Comparison of ENCODE assay signal across 9 cellular contexts in genomic region chr5:165457854-165458481, GRCh38.
DNase-seq lines count a peak whose midpoint lies in the region; ATAC-seq and TF ChIP-seq lines count a peak whose summit lies in the region.
"Had no signal": no experiment of that assay in that cellular context is flagged by ENCODE, and none has a peak within 500 bp of the region (broad histone marks: within the 10 kb centered on the region; RNA-seq: fewer than 3 reads in every experiment).

No MANE protein-coding gene starts in this region.

- H3K9me2 ChIP-seq in PC-3 (replicated peaks; ENCODE audit: low read length) = no peaks in the 10 kb centered on the region

- no peak overlapping the region for H3K27ac Mint-ChIP-seq in activated T-helper 2 cell treated with anti-CD3 and anti-CD28 coated beads, Interferon-gamma antibody, Interleukin-2, Interleukin-4, amounts not matched to agents 10 μg/mL and 5 μg/mL and 100 μg/mL, durations not matched to agents 14 hours and 24 hours and 36 hours
- H3K27ac Mint-ChIP-seq: activated naive CD8-positive, alpha-beta T cell treated with anti-CD3 and anti-CD28 coated beads, Interleukin-2, amount 10 ng/mL, durations not matched to agents 7 days and 5 days had no signal

- no peaks in the 10 kb centered on the region for H3K36me3 ChIP-seq in ACC112 (ENCODE audit: insufficient read depth, low read length)
- no peaks in the 10 kb centered on the region for H3K36me3 ChIP-seq in HAP-1 (replicated peaks)
- H3K36me3 ChIP-seq in PC-3 (ENCODE audit: low read depth, low read length) = no peaks in the 10 kb centered on the region

- no peaks in the 10 kb centered on the region for H3K36me3 Mint-ChIP-seq in activated T-helper 2 cell treated with anti-CD3 and anti-CD28 coated beads, Interferon-gamma antibody, Interleukin-2, Interleukin-4, amounts not matched to agents 10 μg/mL and 5 μg/mL and 100 μg/mL, durations not matched to agents 14 hours and 24 hours and 36 hours (ENCODE audit: low read depth)
- H3K36me3 Mint-ChIP-seq: activated naive CD8-positive, alpha-beta T cell treated with anti-CD3 and anti-CD28 coated beads, Interleukin-2, amount 10 ng/mL, durations not matched to agents 7 days and 5 days had no signal

- H4K20me1 ChIP-seq in PC-3 (ENCODE audit: low read length) = no peaks in the 10 kb centered on the region

- POLR2A ChIA-PET in PC-3 (lab: Charles Lee; ENCODE audit: unreplicated experiment) = no interaction called here

- peak; percentile 27 for ATAC-seq in PC-3

- no peak overlapping the region for H3K4me3 ChIP-seq in ACC112 (ENCODE audit: low read depth, low read length)
- H3K4me3 ChIP-seq in HAP-1 = no peak overlapping the region
- no peak overlapping the region for H3K4me3 ChIP-seq in PC-3 (ENCODE audit: low read length)

- H3K27me3 ChIP-seq in ACC112 (ENCODE audit: insufficient read depth, low read length) = no peaks in the 10 kb centered on the region
- no peaks in the 10 kb centered on the region for H3K27me3 ChIP-seq in HAP-1 (ENCODE audit: low read depth)
- H3K27me3 ChIP-seq in PC-3 (ENCODE audit: low read length) = no peaks in the 10 kb centered on the region

- in situ Hi-C loops in HAP-1 (cut with MboI; ENCODE audit: low sequenced_read_pairs) = no loop called here

- CTCF ChIA-PET in PC-3 (lab: Charles Lee) = interaction anchor here (0.5 kb wide), 1 partner anchor 195 kb away, joined by 3 read pairs; no protein-coding TSS in a partner anchor

- peak; percentile 51 for TF ChIP-seq CTCF in PC-3 (conservative IDR thresholded peaks at IDR 0.05; ENCODE audit: low read depth, low read length)

- H3K9ac ChIP-seq in PC-3 (ENCODE audit: low read length) = no peak overlapping the region

- no peaks in the 10 kb centered on the region for H3K79me2 ChIP-seq in ACC112 (ENCODE audit: control insufficient read depth, insufficient read depth, low read length, unreplicated experiment)
- no peaks in the 10 kb centered on the region for H3K79me2 ChIP-seq in PC-3 (ENCODE audit: low read length)

- no peaks in the 10 kb centered on the region for H3K9me3 Mint-ChIP-seq in activated T-helper 2 cell treated with anti-CD3 and anti-CD28 coated beads, Interferon-gamma antibody, Interleukin-2, Interleukin-4, amounts not matched to agents 10 μg/mL and 5 μg/mL and 100 μg/mL, durations not matched to agents 14 hours and 24 hours and 36 hours
- H3K9me3 Mint-ChIP-seq: activated naive CD8-positive, alpha-beta T cell treated with anti-CD3 and anti-CD28 coated beads, Interleukin-2, amount 10 ng/mL, durations not matched to agents 7 days and 5 days had no signal

- H2AFZ ChIP-seq in ACC112 (ENCODE audit: low read length, unreplicated experiment) (peak overlapping the region; percentile 58), PC-3 (ENCODE audit: low read length) (no peak overlapping the region)

- no peak overlapping the region for H3K27ac ChIP-seq in ACC112 (ENCODE audit: low read depth, low read length)
- no peak overlapping the region for H3K27ac ChIP-seq in PC-3 (ENCODE audit: low read length)

- intact Hi-C loops in PC-3 (cut with micrococcal nuclease) = loop anchor here (5.0 to 10.0 kb wide), 3 partner anchors 133 to 503 kb away; no protein-coding TSS in a partner anchor
- intact Hi-C loops in activated T-helper 2 cell treated with anti-CD3 and anti-CD28 coated beads, Interferon-gamma antibody, Interleukin-2, Interleukin-4, amounts not matched to agents 10 μg/mL and 5 μg/mL and 100 μg/mL, durations not matched to agents 14 hours and 24 hours and 36 hours (cut with micrococcal nuclease) = no loop called here

- no peaks in the 10 kb centered on the region for H3K4me1 Mint-ChIP-seq in activated T-helper 2 cell treated with anti-CD3 and anti-CD28 coated beads, Interferon-gamma antibody, Interleukin-2, Interleukin-4, amounts not matched to agents 10 μg/mL and 5 μg/mL and 100 μg/mL, durations not matched to agents 14 hours and 24 hours and 36 hours (ENCODE audit: low read depth)
- H3K4me1 Mint-ChIP-seq: activated naive CD8-positive, alpha-beta T cell treated with anti-CD3 and anti-CD28 coated beads, Interleukin-2, amount 10 ng/mL, durations not matched to agents 7 days and 5 days had no signal

- H3K27me3 Mint-ChIP-seq in activated T-helper 2 cell treated with anti-CD3 and anti-CD28 coated beads, Interferon-gamma antibody, Interleukin-2, Interleukin-4, amounts not matched to agents 10 μg/mL and 5 μg/mL and 100 μg/mL, durations not matched to agents 14 hours and 24 hours and 36 hours (ENCODE audit: low read depth) = no peaks in the 10 kb centered on the region
- H3K27me3 Mint-ChIP-seq: activated naive CD8-positive, alpha-beta T cell treated with anti-CD3 and anti-CD28 coated beads, Interleukin-2, amount 10 ng/mL, durations not matched to agents 7 days and 5 days had no signal

- H3K4me1 ChIP-seq in ACC112 (ENCODE audit: control insufficient read depth, insufficient read depth, low read length, unreplicated experiment) (no peaks in the 10 kb centered on the region), HAP-1 (no peaks in the 10 kb centered on the region; the same call in 1 of the 2 replicates), PC-3 (ENCODE audit: insufficient read depth, low read length) (no peaks in the 10 kb centered on the region)

- BruUV-seq in PC-3 (replicated peaks; lab: Mats Ljungman, UMichigan) = no TSS peak

- DNase-seq in HAP-1 (ENCODE audit: low spot score in 2 of 2) (peak; percentile 57 to 89), PC-3 (peak; percentile 29), glomerular visceral epithelial cell (ENCODE audit: extremely low spot score) (peak; percentile 38), GOT3 (lab: John Stamatoyannopoulos, UW) (no peak), HuH-7.5 (ENCODE audit: low spot score) (no peak)
- no peak for DNase-seq in activated T-helper 2 cell treated with anti-CD3 and anti-CD28 coated beads, Interferon-gamma antibody, Interleukin-2, Interleukin-4, amounts not matched to agents 10 μg/mL and 5 μg/mL and 100 μg/mL, durations not matched to agents 14 hours and 24 hours and 36 hours (ENCODE audit: low spot score)
- DNase-seq in activated naive CD4-positive, alpha-beta T cell treated with anti-CD3 and anti-CD28 coated beads, Interleukin-2, amount 50 U/mL, for 16 hours = no peak
- DNase-seq: activated naive CD8-positive, alpha-beta T cell treated with anti-CD3 and anti-CD28 coated beads, Interleukin-2, amount 10 ng/mL, durations not matched to agents 7 days and 5 days had no signal

- H3K4me2 ChIP-seq in PC-3 (ENCODE audit: low read length) = no peak overlapping the region

- H3K4me3 Mint-ChIP-seq in activated T-helper 2 cell treated with anti-CD3 and anti-CD28 coated beads, Interferon-gamma antibody, Interleukin-2, Interleukin-4, amounts not matched to agents 10 μg/mL and 5 μg/mL and 100 μg/mL, durations not matched to agents 14 hours and 24 hours and 36 hours (ENCODE audit: low read depth) = no peak overlapping the region
- H3K4me3 Mint-ChIP-seq: activated naive CD8-positive, alpha-beta T cell treated with anti-CD3 and anti-CD28 coated beads, Interleukin-2, amount 10 ng/mL, durations not matched to agents 7 days and 5 days had no signal

- no peaks in the 10 kb centered on the region for H3K9me3 ChIP-seq in HAP-1
- H3K9me3 ChIP-seq in PC-3 (ENCODE audit: low read length) = no peaks in the 10 kb centered on the region

- H3F3A ChIP-seq in PC-3 (ENCODE audit: low read length, unreplicated experiment) = no peaks in the 10 kb centered on the region

Comparison
In these comparisons a context has a peak if more than half of its experiments do, and no peak if none do; other contexts are left out.
1. DNase-seq: peak in HAP-1 (2 of 2), PC-3 (single experiment) and glomerular visceral epithelial cell (single experiment); none in activated T-helper 2 cell treated with anti-CD3 and anti-CD28 coated beads, Interferon-gamma antibody, Interleukin-2, Interleukin-4, amounts not matched to agents 10 μg/mL and 5 μg/mL and 100 μg/mL, durations not matched to agents 14 hours and 24 hours and 36 hours (single experiment), GOT3 (single experiment), activated naive CD4-positive, alpha-beta T cell treated with anti-CD3 and anti-CD28 coated beads, Interleukin-2, amount 50 U/mL, for 16 hours (single experiment) and HuH-7.5 (single experiment).